In genomic region chr19:55115446-55116065, GRCh38 we compare ENCODE assay signal across 8 cellular contexts. TPM values are rescaled to one million over a fixed set of nuclear protein-coding genes. Genes with fewer than 3 reads are reported as not detected.
DNase-seq lines count a peak whose midpoint lies in the region; ATAC-seq and TF ChIP-seq lines count a peak whose summit lies in the region.
"Had no signal": no experiment of that assay in that cellular context is flagged by ENCODE, and none has a peak within 500 bp of the region (broad histone marks: within the 10 kb centered on the region; RNA-seq: fewer than 3 reads in every experiment).

No MANE protein-coding gene starts in this region.

- TF ChIP-seq CTCF in HFFc6 (IDR thresholded peaks at IDR 0.05), result no peak
- TF ChIP-seq CTCF in activated CD8-positive, alpha-beta T cell treated with anti-CD3 and anti-CD28 coated beads for 36 hours (IDR thresholded peaks at IDR 0.05), result no peak

- H3K4me1 Mint-ChIP-seq in HFFc6 (ENCODE audit: low read depth), result peaks cover 34% of the 10 kb centered on the region
- peaks cover 24% of the 10 kb centered on the region for H3K4me1 Mint-ChIP-seq in activated CD8-positive, alpha-beta T cell treated with anti-CD3 and anti-CD28 coated beads for 36 hours (ENCODE audit: low read depth)
- peaks cover 32% of the 10 kb centered on the region for H3K4me1 Mint-ChIP-seq in stimulated activated naive CD8-positive, alpha-beta T cell treated with anti-CD3 and anti-CD28 coated beads, Interleukin-15, amount 100 ng/mL, for 72 hours

- H3K4me3 Mint-ChIP-seq in HFFc6, result peak overlapping the region; percentile 97
- peak overlapping the region; percentile 96 for H3K4me3 Mint-ChIP-seq in activated CD8-positive, alpha-beta T cell treated with anti-CD3 and anti-CD28 coated beads for 36 hours
- H3K4me3 Mint-ChIP-seq in stimulated activated naive CD8-positive, alpha-beta T cell treated with anti-CD3 and anti-CD28 coated beads, Interleukin-15, amount 100 ng/mL, for 72 hours, result peak overlapping the region; percentile 81 to 93

- H3K4me3 ChIP-seq in right cardiac atrium (ENCODE audit: low read length), result peak overlapping the region; percentile 91

- peaks cover 8% of the 10 kb centered on the region for H3K27me3 Mint-ChIP-seq in HFFc6 (ENCODE audit: insufficient read depth)
- H3K27me3 Mint-ChIP-seq in activated CD8-positive, alpha-beta T cell treated with anti-CD3 and anti-CD28 coated beads for 36 hours, result no peaks in the 10 kb centered on the region
- no peaks in the 10 kb centered on the region for H3K27me3 Mint-ChIP-seq in stimulated activated naive CD8-positive, alpha-beta T cell treated with anti-CD3 and anti-CD28 coated beads, Interleukin-15, amount 100 ng/mL, for 72 hours

- no peak for ATAC-seq in activated CD8-positive, alpha-beta T cell treated with anti-CD3 and anti-CD28 coated beads for 36 hours
- no peak for ATAC-seq in right cardiac atrium
- no peak for ATAC-seq in stimulated activated naive CD8-positive, alpha-beta T cell treated with anti-CD3 and anti-CD28 coated beads, Interleukin-15, amount 100 ng/mL, for 72 hours

- no peaks in the 10 kb centered on the region for H3K27me3 ChIP-seq in right cardiac atrium (ENCODE audit: control insufficient read depth, insufficient read depth)

- WGBS in right cardiac atrium, result 37% methylated on average over 13 of the region's 13 CpGs

- DNase-seq in HFFc6 (peak; percentile 50), right cardiac atrium (no peak), Ammon's horn (ENCODE audit: low spot score) (no peak), NCI-H2196 (lab: John Stamatoyannopoulos, UW; ENCODE audit: unreplicated experiment) (no peak)
- DNase-seq in activated CD8-positive, alpha-beta T cell treated with anti-CD3 and anti-CD28 coated beads for 36 hours, result no peak
- DNase-seq in stimulated activated naive CD8-positive, alpha-beta T cell treated with anti-CD3 and anti-CD28 coated beads, Interleukin-15, amount 100 ng/mL, for 72 hours, result no peak
- no peak for DNase-seq in effector CD8-positive, alpha-beta T cell (lab: John Stamatoyannopoulos, UW)

- CTCF ChIA-PET in activated CD8-positive, alpha-beta T cell treated with anti-CD3 and anti-CD28 coated beads for 36 hours (lab: Charles Lee), result interaction anchor here (1.1 to 1.5 kb wide), 3 partner anchors 17 to 187 kb away, joined by 3 to 6 read pairs (median 3); no protein-coding TSS in a partner anchor

- H3K9me3 Mint-ChIP-seq in HFFc6, result no peaks in the 10 kb centered on the region
- H3K9me3 Mint-ChIP-seq in activated CD8-positive, alpha-beta T cell treated with anti-CD3 and anti-CD28 coated beads for 36 hours, result no peaks in the 10 kb centered on the region
- H3K9me3 Mint-ChIP-seq in stimulated activated naive CD8-positive, alpha-beta T cell treated with anti-CD3 and anti-CD28 coated beads, Interleukin-15, amount 100 ng/mL, for 72 hours, result no peaks in the 10 kb centered on the region

- H3K4me1 ChIP-seq in right cardiac atrium (ENCODE audit: control insufficient read depth, insufficient read depth, low read length), result peaks cover 27% of the 10 kb centered on the region

- no peaks in the 10 kb centered on the region for H3K9me3 ChIP-seq in right cardiac atrium (ENCODE audit: control insufficient read depth, low read length)

- peak overlapping the region; percentile 84 for H3K27ac ChIP-seq in right cardiac atrium (ENCODE audit: low read length)

- POLR2A ChIA-PET in activated CD8-positive, alpha-beta T cell treated with anti-CD3 and anti-CD28 coated beads for 36 hours (lab: Charles Lee), result interaction anchor here (0.6 to 1.9 kb wide), 2 partner anchors 20 to 28 kb away, joined by 3 to 4 read pairs; no protein-coding TSS in a partner anchor

- H3K36me3 Mint-ChIP-seq in HFFc6 (ENCODE audit: low read depth), result peaks cover 10% of the 10 kb centered on the region
- H3K36me3 Mint-ChIP-seq in activated CD8-positive, alpha-beta T cell treated with anti-CD3 and anti-CD28 coated beads for 36 hours (ENCODE audit: low read depth), result peaks cover 8% of the 10 kb centered on the region

- intact Hi-C loops in activated CD8-positive, alpha-beta T cell treated with anti-CD3 and anti-CD28 coated beads for 36 hours (cut with micrococcal nuclease), result no loop called here
- intact Hi-C loops in right cardiac atrium (cut with DNase I), result no loop called here

- H3K27ac Mint-ChIP-seq in HFFc6, result peak overlapping the region; percentile 94
- peak overlapping the region; percentile 89 for H3K27ac Mint-ChIP-seq in activated CD8-positive, alpha-beta T cell treated with anti-CD3 and anti-CD28 coated beads for 36 hours
- H3K27ac Mint-ChIP-seq in stimulated activated naive CD8-positive, alpha-beta T cell treated with anti-CD3 and anti-CD28 coated beads, Interleukin-15, amount 100 ng/mL, for 72 hours, result peak overlapping the region; percentile 38 to 86

RNA-seq across cellular contexts. Expression of gene PPP1R12C, which starts 1.9 kb away (rescaled TPM):
- 10 to 100 TPM; 82.7 to 96.0 (median 91.9) TPM for total RNA-seq in HFFc6 (2021; fragmentation: NEBNext Ultra II Directional; extraction: Animal tissue kit (Norgen Biotek cat#: 25700))
- total RNA-seq in activated CD8-positive, alpha-beta T cell treated with anti-CD3 and anti-CD28 coated beads for 36 hours, result 10 to 100 TPM; 55.4 to 55.8 TPM
- total RNA-seq in right cardiac atrium, result 100 to 1,000 TPM; 125 to 244 (median 147) TPM
- polyA plus RNA-seq in right cardiac atrium, result 221 TPM

RNA-seq across cellular contexts. Expression of gene TNNT1, which starts 33.5 kb away (rescaled TPM):
- total RNA-seq in HFFc6 (2021; fragmentation: NEBNext Ultra II Directional; extraction: Animal tissue kit (Norgen Biotek cat#: 25700)), result 1 to 10 TPM; 4.1 to 8.8 (median 7.3) TPM
- total RNA-seq in activated CD8-positive, alpha-beta T cell treated with anti-CD3 and anti-CD28 coated beads for 36 hours, result not detected
- 10 to 100 TPM in 3 of 4 donors, 1 to 10 TPM in 1; 8.0 to 25.3 (median 14.7) TPM for total RNA-seq in right cardiac atrium
- 34.8 TPM for polyA plus RNA-seq in right cardiac atrium

RNA-seq across cellular contexts. Expression of gene EPS8L1, which starts 39.9 kb away (rescaled TPM):
- under 1 TPM in 5 of 6 experiments, not detected in 1; 0.55 to 0.94 (median 0.64) TPM for total RNA-seq in HFFc6 (2021; fragmentation: NEBNext Ultra II Directional; extraction: Animal tissue kit (Norgen Biotek cat#: 25700))
- total RNA-seq in activated CD8-positive, alpha-beta T cell treated with anti-CD3 and anti-CD28 coated beads for 36 hours, result 1 to 10 TPM; 2.8 to 3.2 TPM
- total RNA-seq in right cardiac atrium, result 1 to 10 TPM in 3 of 4 donors, under 1 TPM in 1; 0.78 to 1.7 (median 1.1) TPM
- polyA plus RNA-seq in right cardiac atrium, result 2.2 TPM

RNA-seq across cellular contexts. Expression of gene TNNI3, which starts 42.0 kb away (rescaled TPM):
- not detected for total RNA-seq in HFFc6 (2021; fragmentation: NEBNext Ultra II Directional; extraction: Animal tissue kit (Norgen Biotek cat#: 25700))
- not detected for total RNA-seq in activated CD8-positive, alpha-beta T cell treated with anti-CD3 and anti-CD28 coated beads for 36 hours
- 1,000 to 10,000 TPM; 1,638 to 3,997 (median 2,736) TPM for total RNA-seq in right cardiac atrium
- polyA plus RNA-seq in right cardiac atrium, result 8,501 TPM
- total RNA-seq: dermis microvascular lymphatic vessel endothelial cell had no signal

RNA-seq across cellular contexts. Expression of gene DNAAF3, which starts 50.9 kb away (rescaled TPM):
- 1 to 10 TPM in 1 of 6 experiments, under 1 TPM in 5; 0.20 to 1.1 (median 0.72) TPM for total RNA-seq in HFFc6 (2021; fragmentation: NEBNext Ultra II Directional; extraction: Animal tissue kit (Norgen Biotek cat#: 25700))
- total RNA-seq in activated CD8-positive, alpha-beta T cell treated with anti-CD3 and anti-CD28 coated beads for 36 hours, result not detected
- 1 to 10 TPM in 3 of 4 donors, under 1 TPM in 1; 0.56 to 1.6 (median 1.3) TPM for total RNA-seq in right cardiac atrium
- polyA plus RNA-seq in right cardiac atrium, result 2.9 TPM

Comparison
In these comparisons a context has a peak if more than half of its experiments do, and no peak if none do; other contexts are left out.
1. RNA of gene TNNT1, which starts 33.5 kb away (total RNA-seq): 8.0 to 25.3 TPM in right cardiac atrium and 4.1 to 8.8 TPM in HFFc6; not detected in activated CD8-positive, alpha-beta T cell treated with anti-CD3 and anti-CD28 coated beads for 36 hours; every median in the first group is over 4 times any median in the second.
2. Peak in every context shown above with its lines, with median percentiles within 50 percentile points of each other: H3K27ac Mint-ChIP-seq and H3K4me3 Mint-ChIP-seq.